Comparison of ENCODE assay signal across 8 cellular contexts in the genomic region with DNA sequence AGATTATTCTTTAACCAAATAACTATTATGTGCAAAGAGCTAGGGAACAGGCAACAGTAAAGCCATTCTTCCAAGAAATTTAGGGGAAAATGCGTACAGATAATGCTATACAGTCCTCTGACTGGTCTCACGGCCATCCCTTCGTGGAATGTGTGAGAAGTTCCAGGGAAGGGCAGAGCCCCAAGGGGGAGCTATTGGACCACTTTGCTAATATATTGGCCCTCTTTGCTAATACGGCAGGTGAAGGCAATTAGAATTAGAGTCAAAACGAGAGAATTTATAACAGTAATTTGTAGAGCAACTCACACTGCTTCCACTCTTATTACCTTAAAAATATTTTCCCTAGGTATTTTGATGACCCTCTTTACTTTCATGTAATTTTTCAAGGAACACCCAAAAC.
DNase-seq lines count a peak whose midpoint lies in the region; ATAC-seq and TF ChIP-seq lines count a peak whose summit lies in the region.

No MANE protein-coding gene starts in this region.

- no peak for ATAC-seq in DND-41 (ENCODE audit: insufficient read depth, low read depth)
- peak; percentile 46 for ATAC-seq in HG02642 (IDR thresholded peaks at IDR 0.05; ENCODE audit: poor library complexity, unreplicated experiment)
- ATAC-seq in CD8-positive, alpha-beta T cell = no peak
- ATAC-seq in GM21786 (IDR thresholded peaks at IDR 0.05; ENCODE audit: unreplicated experiment) = no peak

- POLR2A ChIA-PET in PC-9 (lab: Charles Lee; ENCODE audit: unreplicated experiment) = interaction anchor here (0.6 kb wide), 1 partner anchor 19 kb away, joined by 3 read pairs; no protein-coding TSS in a partner anchor
- POLR2A ChIA-PET in CD8-positive, alpha-beta T cell (lab: Charles Lee) = no interaction called here

- H3K36me3 ChIP-seq in DND-41 (ENCODE audit: insufficient read depth, low read length) (no peaks in the 10 kb centered on the region), PC-9 (ENCODE audit: low read depth) (no peaks in the 10 kb centered on the region)
- no peaks in the 10 kb centered on the region for H3K36me3 ChIP-seq in CD8-positive, alpha-beta T cell (ENCODE audit: insufficient read depth, low read length)

- CTCF ChIA-PET in PC-9 (lab: Charles Lee) = interaction anchor here (1.4 kb wide), 1 partner anchor 39 kb away, joined by 7 read pairs; no protein-coding TSS in a partner anchor
- CTCF ChIA-PET in CD8-positive, alpha-beta T cell (lab: Charles Lee) = interaction anchor here (0.9 kb wide), 1 partner anchor 39 kb away, joined by 4 read pairs; no protein-coding TSS in a partner anchor

- no peaks in the 10 kb centered on the region for H3K4me1 ChIP-seq in DND-41 (ENCODE audit: insufficient read depth, low read length)
- no peaks in the 10 kb centered on the region for H3K4me1 ChIP-seq in PC-9 (replicated peaks; ENCODE audit: insufficient read depth)
- H3K4me1 ChIP-seq in CD8-positive, alpha-beta T cell (ENCODE audit: insufficient read depth, low read length) = no peaks in the 10 kb centered on the region

- no peak overlapping the region for H3K27ac Mint-ChIP-seq in CD8-positive, alpha-beta T cell

- TF ChIP-seq CTCF in DND-41 (IDR thresholded peaks at IDR 0.05; ENCODE audit: borderline replicate concordance, extremely low read depth, low read length, poor library complexity, severe bottlenecking) (peak; percentile 56), PC-9 (conservative IDR thresholded peaks at IDR 0.05) (peak; percentile 63), foreskin fibroblast (IDR thresholded peaks at IDR 0.05; ENCODE audit: low read depth, low read length) (peak; percentile 35)
- no peak for TF ChIP-seq CTCF in CD8-positive, alpha-beta T cell (IDR thresholded peaks at IDR 0.05)

- H3K4me2 ChIP-seq in DND-41 (ENCODE audit: insufficient read depth, low read length) (no peak overlapping the region), PC-9 (no peak overlapping the region)

- peaks cover 8% of the 10 kb centered on the region for H3K4me1 Mint-ChIP-seq in CD8-positive, alpha-beta T cell (ENCODE audit: low read depth)

- no peak overlapping the region for H3K9ac ChIP-seq in DND-41 (ENCODE audit: low read depth, low read length)

- H3K4me3 ChIP-seq in DND-41 (ENCODE audit: low read depth in 1 of 2, low read length in 2 of 2) (no peak overlapping the region), PC-9 (no peak overlapping the region), foreskin fibroblast (ENCODE audit: low read depth in 1 of 2, low read length in 2 of 2) (no peak overlapping the region)
- H3K4me3 ChIP-seq in CD8-positive, alpha-beta T cell (ENCODE audit: low read depth, low read length) = no peak overlapping the region

- DNase-seq in DND-41 (peak; percentile 11), PC-9 (peak in 1 of 2 experiments; percentile 18), foreskin fibroblast (peak; percentile 5 to 35), GM03348 (ENCODE audit: low spot score) (no peak)
- DNase-seq in CD8-positive, alpha-beta T cell = no peak
- no peak for DNase-seq in stimulated activated CD4-positive, alpha-beta T cell treated with anti-CD3 and anti-CD28 coated beads, Interleukin-4, amount 100 ng/mL, for 24 hours

- H3K36me3 Mint-ChIP-seq in CD8-positive, alpha-beta T cell = no peaks in the 10 kb centered on the region

- no peak overlapping the region for H3K27ac ChIP-seq in DND-41 (ENCODE audit: low read length)
- no peak overlapping the region for H3K27ac ChIP-seq in PC-9
- H3K27ac ChIP-seq in CD8-positive, alpha-beta T cell (ENCODE audit: low read depth, low read length) = no peak overlapping the region

- no peaks in the 10 kb centered on the region for H3K9me2 ChIP-seq in PC-9 (ENCODE audit: insufficient read depth)

- H3K79me2 ChIP-seq in DND-41 (ENCODE audit: insufficient read depth, low read length) = no peaks in the 10 kb centered on the region
- no peaks in the 10 kb centered on the region for H3K79me2 ChIP-seq in PC-9 (ENCODE audit: low read depth)

- no peaks in the 10 kb centered on the region for H3K9me3 Mint-ChIP-seq in CD8-positive, alpha-beta T cell

- H3F3A ChIP-seq in PC-9 (ENCODE audit: insufficient read depth, low read depth) = no peaks in the 10 kb centered on the region

- H4K20me1 ChIP-seq in DND-41 (ENCODE audit: insufficient read depth, low read length) (no peaks in the 10 kb centered on the region), PC-9 (ENCODE audit: insufficient read depth) (no peaks in the 10 kb centered on the region)

- no peak overlapping the region for H2AFZ ChIP-seq in DND-41 (ENCODE audit: low read depth, low read length)
- no peak overlapping the region for H2AFZ ChIP-seq in PC-9

- H3K27me3 ChIP-seq in DND-41 (ENCODE audit: insufficient read depth, low read length, poor library complexity) (no peaks in the 10 kb centered on the region), PC-9 (ENCODE audit: insufficient read depth, low read depth) (no peaks in the 10 kb centered on the region)
- no peaks in the 10 kb centered on the region for H3K27me3 ChIP-seq in CD8-positive, alpha-beta T cell (ENCODE audit: insufficient read depth, low read length)

- H3K9me3 ChIP-seq in DND-41 (ENCODE audit: insufficient read depth, low read length, severe bottlenecking) (no peaks in the 10 kb centered on the region), PC-9 (ENCODE audit: insufficient read depth, low read depth) (no peaks in the 10 kb centered on the region)
- no peaks in the 10 kb centered on the region for H3K9me3 ChIP-seq in CD8-positive, alpha-beta T cell (ENCODE audit: low read length)

- BruUV-seq in PC-9 (replicated peaks; lab: Mats Ljungman, UMichigan) = no TSS peak

- peaks cover 34% of the 10 kb centered on the region for H3K27me3 Mint-ChIP-seq in CD8-positive, alpha-beta T cell (ENCODE audit: low read depth)

- H3K4me3 Mint-ChIP-seq in CD8-positive, alpha-beta T cell = no peak overlapping the region

- intact Hi-C loops in PC-9 (cut with micrococcal nuclease; ENCODE audit: unreplicated experiment) = loop anchor here (10.0 kb wide), 3 partner anchors 413 to 933 kb away; no protein-coding TSS in a partner anchor
- intact Hi-C loops in CD8-positive, alpha-beta T cell (cut with DNase I, micrococcal nuclease) = no loop called here

Comparison
In these comparisons a context has a peak if more than half of its experiments do, and no peak if none do; other contexts are left out.
1. DNase-seq: peak in DND-41 (single experiment) and foreskin fibroblast (2 of 2); none in CD8-positive, alpha-beta T cell (0 of 7), GM03348 (single experiment) and stimulated activated CD4-positive, alpha-beta T cell treated with anti-CD3 and anti-CD28 coated beads, Interleukin-4, amount 100 ng/mL, for 24 hours (single experiment).